30 cellular contexts compared by ENCODE assay signal in the genomic region with DNA sequence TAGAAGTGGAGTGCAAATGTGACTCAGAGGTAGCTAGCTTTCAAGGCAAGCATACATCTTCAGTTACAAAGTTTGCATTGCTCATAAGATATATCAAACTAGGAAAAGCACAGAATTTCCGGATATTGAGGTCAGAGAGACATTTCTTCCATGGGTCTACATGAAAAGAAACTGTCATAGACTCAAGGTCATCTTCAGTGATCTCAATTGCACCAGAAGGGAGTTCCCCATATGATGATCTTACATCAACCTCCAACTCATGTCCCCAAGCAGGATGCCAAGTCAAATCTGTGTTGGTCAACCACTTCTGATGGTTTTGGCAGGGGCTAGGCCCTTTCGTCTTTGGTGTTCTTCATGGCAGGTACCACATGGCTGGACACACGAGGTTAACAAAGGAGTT.
"Had no signal": no experiment of that assay in that cellular context is flagged by ENCODE, and none has a peak within 500 bp of the region (broad histone marks: within the 10 kb centered on the region; RNA-seq: fewer than 3 reads in every experiment).

No MANE protein-coding gene starts in this region.

- H3K4me3 Mint-ChIP-seq: activated CD4-positive, alpha-beta T cell treated with anti-CD3 and anti-CD28 coated beads, Interleukin-2, amount 10 ng/mL, durations not matched to agents 7 days and 5 days; activated CD8-positive, alpha-beta T cell treated with anti-CD3 and anti-CD28 coated beads, Interleukin-2, amount 10 ng/mL, durations not matched to agents 7 days and 5 days; activated naive CD8-positive, alpha-beta T cell treated with anti-CD3 and anti-CD28 coated beads for 36 hours; activated T-cell treated with anti-CD3 and anti-CD28 coated beads, Interleukin-2, amount 50 U/mL, for 4 hours had no signal

- H3K27ac ChIP-seq: PC-9, WERI-Rb-1 had no signal

- H3K9me3 Mint-ChIP-seq: activated CD4-positive, alpha-beta T cell treated with anti-CD3 and anti-CD28 coated beads, Interleukin-2, amount 10 ng/mL, durations not matched to agents 7 days and 5 days; activated naive CD8-positive, alpha-beta T cell treated with anti-CD3 and anti-CD28 coated beads for 36 hours; activated T-cell treated with anti-CD3 and anti-CD28 coated beads, Interleukin-2, amount 50 U/mL, for 4 hours had no signal

- H3K27ac Mint-ChIP-seq: activated CD4-positive, alpha-beta T cell treated with anti-CD3 and anti-CD28 coated beads, Interleukin-2, amount 10 ng/mL, durations not matched to agents 7 days and 5 days; activated CD8-positive, alpha-beta T cell treated with anti-CD3 and anti-CD28 coated beads, Interleukin-2, amount 10 ng/mL, durations not matched to agents 7 days and 5 days; activated naive CD8-positive, alpha-beta T cell treated with anti-CD3 and anti-CD28 coated beads for 36 hours had no signal

- H3K27me3 Mint-ChIP-seq: activated CD4-positive, alpha-beta T cell treated with anti-CD3 and anti-CD28 coated beads, Interleukin-2, amount 10 ng/mL, durations not matched to agents 7 days and 5 days had no signal

- H3K36me3 ChIP-seq: MG63, WERI-Rb-1 had no signal

- H3K36me3 Mint-ChIP-seq: activated naive CD8-positive, alpha-beta T cell treated with anti-CD3 and anti-CD28 coated beads for 36 hours had no signal

- DNase-seq: activated CD4-positive, alpha-beta T cell treated with anti-CD3 and anti-CD28 coated beads for 1 hour; activated CD4-positive, alpha-beta T cell treated with anti-CD3 and anti-CD28 coated beads, Interleukin-2, amount 10 ng/mL, durations not matched to agents 7 days and 5 days; activated CD4-positive, alpha-beta T cell treated with anti-CD3 and anti-CD28 coated beads, Interleukin-2, amount 50 U/mL, for 48 hours; activated CD4-positive, CD25-positive, alpha-beta regulatory T cell; activated CD8-positive, alpha-beta T cell treated with anti-CD3 and anti-CD28 coated beads, Interleukin-2, amount 10 ng/mL, durations not matched to agents 7 days and 5 days; activated effector memory CD4-positive, alpha-beta T cell treated with anti-CD3 and anti-CD28 coated beads, Interleukin-2, amount 50 U/mL, for 16 hours; activated naive CD4-positive, alpha-beta T cell; activated naive CD4-positive, alpha-beta T cell treated with anti-CD3 and anti-CD28 coated beads, Interleukin-2, amount 50 U/mL, for 16 hours; activated naive CD8-positive, alpha-beta T cell treated with anti-CD3 and anti-CD28 coated beads for 36 hours; activated T-cell treated with anti-CD3 and anti-CD28 coated beads, Interleukin-2, amount 50 U/mL, for 4 hours; amniotic stem cell; aorta; Kasumi-1; MG63; NCI-H1092; NCI-H1436 treated with DMSO at 0.1 percent for 48 hours; NCI-H1694 treated with DMSO at 0.1 percent for 48 hours; NCI-H2029; NCI-H345; NCI-H510A; NCI-H526; NCI-H748 treated with DMSO at 0.1 percent for 48 hours; NK-92 treated with Interleukin-12 subunit alpha and Interleukin-12 subunit beta, amount 100 ng/mL, for 24 hours; PC-9; Right ventricle myocardium superior; SW 1271; T-helper 1 cell; T-helper 2 cell; T-helper 9 cell; WERI-Rb-1 had no signal

- H3K4me1 Mint-ChIP-seq: activated CD4-positive, alpha-beta T cell treated with anti-CD3 and anti-CD28 coated beads, Interleukin-2, amount 10 ng/mL, durations not matched to agents 7 days and 5 days; activated naive CD8-positive, alpha-beta T cell treated with anti-CD3 and anti-CD28 coated beads for 36 hours had no signal

- H3K27me3 ChIP-seq: MG63 had no signal

- H3K4me3 ChIP-seq: MG63, PC-9 had no signal

- ATAC-seq: activated CD8-positive, alpha-beta T cell treated with anti-CD3 and anti-CD28 coated beads, Interleukin-2, amount 10 ng/mL, durations not matched to agents 7 days and 5 days; activated T-cell treated with anti-CD3 and anti-CD28 coated beads, Interleukin-2, amount 50 U/mL, for 4 hours had no signal
